8 cellular contexts compared by ENCODE assay signal in the genomic region with DNA sequence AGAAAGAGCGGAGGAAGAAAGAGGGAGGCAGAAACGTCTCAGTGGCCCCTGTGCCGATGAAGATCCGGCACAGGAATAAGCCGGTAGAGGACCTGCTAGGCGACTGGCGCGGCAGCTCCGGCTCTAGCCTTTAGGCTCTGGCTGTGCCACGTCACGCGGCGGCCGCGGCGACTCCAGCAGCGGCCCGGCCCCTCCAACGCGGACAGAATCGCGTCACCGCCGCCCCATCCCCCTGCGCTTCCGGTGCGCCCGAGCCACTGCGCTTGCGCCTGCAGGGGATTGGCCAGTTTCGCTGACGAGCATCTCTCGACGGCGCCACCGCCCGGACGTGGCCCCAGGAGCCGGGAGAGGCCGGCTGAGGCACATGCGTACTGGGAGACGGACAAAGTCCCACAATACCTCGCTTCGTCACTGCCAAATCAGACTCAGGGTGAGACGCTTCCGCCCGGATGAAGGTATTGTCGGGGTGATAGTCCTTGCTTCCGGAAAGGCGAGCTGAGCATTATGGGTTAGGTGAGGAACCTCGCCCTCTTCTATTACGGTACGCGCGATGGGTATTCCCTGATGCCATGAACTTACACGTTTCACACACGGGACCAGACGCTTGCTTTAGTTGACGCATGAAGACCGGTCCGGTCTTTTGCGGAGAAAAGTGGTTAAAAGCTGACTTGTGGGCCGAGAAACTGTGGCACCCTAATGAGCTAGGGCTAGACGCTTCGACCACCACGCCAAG. TPM values are rescaled to one million over a fixed set of nuclear protein-coding genes. Genes with fewer than 3 reads are reported as not detected.
A peak's percentile ranks its signal among the peaks of the same experiment; 100 is the strongest.
DNase-seq lines count a peak whose midpoint lies in the region; ATAC-seq, FAIRE-seq and TF ChIP-seq lines count a peak whose summit lies in the region.

A gene (minus strand): TSS at position 105 of the 733 bp plus-strand sequence. CDS start 204 bp downstream, outside the sequence.

- FAIRE-seq in urothelium cell line (lab: Jason Lieb, UNC): peak; percentile 91

- DNase-seq in NCI-H1930 (lab: John Stamatoyannopoulos, UW) (peak; percentile 94), ascending aorta (ENCODE audit: low spot score in 2 of 2) (peak; percentile 99 to 100), right atrium auricular region (ENCODE audit: low spot score) (peak; percentile 99), psoas muscle (peak; percentile 99 to 100), urothelium cell line (ENCODE audit: low spot score) (peak; percentile 99)
- DNase-seq in T-helper 2 cell treated with Interferon-gamma antibody and Interleukin-4, amounts not matched to agents 5 μg/mL and 100 μg/mL, for 36 hours (ENCODE audit: low spot score): peak; percentile 100

- H3K36me3 Mint-ChIP-seq in T-helper 2 cell treated with Interferon-gamma antibody and Interleukin-4, amounts not matched to agents 5 μg/mL and 100 μg/mL, for 36 hours (ENCODE audit: low read depth): peaks cover 26% of the 10 kb centered on the region

- intact Hi-C loops in ascending aorta (cut with DNase I) (loop anchor here (1.0 to 5.0 kb wide), 7 partner anchors 95 to 915 kb away; a partner anchor contains a TSS), psoas muscle (cut with DNase I) (loop anchor here (2.0 to 10.0 kb wide), 4 partner anchors 40 to 97 kb away; a partner anchor contains a TSS)

- H3K4me3 ChIP-seq in ascending aorta (peak within 1 kb of the TSS; percentile 80 to 95), right atrium auricular region (peak within 1 kb of the TSS; percentile 86 to 97), psoas muscle (peak within 1 kb of the TSS; percentile 93)

- TF ChIP-seq CTCF in ascending aorta (IDR thresholded peaks at IDR 0.05) (peak in 1 of 3 experiments; percentile 27), right atrium auricular region (IDR thresholded peaks at IDR 0.05) (no peak), psoas muscle (IDR thresholded peaks at IDR 0.05) (peak; percentile 10)

- H3K4me3 Mint-ChIP-seq in T-helper 2 cell treated with Interferon-gamma antibody and Interleukin-4, amounts not matched to agents 5 μg/mL and 100 μg/mL, for 36 hours: peak within 1 kb of the TSS; percentile 99

- no peaks in the 10 kb centered on the region for H3K9me3 Mint-ChIP-seq in T-helper 2 cell treated with Interferon-gamma antibody and Interleukin-4, amounts not matched to agents 5 μg/mL and 100 μg/mL, for 36 hours

- H3K27ac ChIP-seq in ascending aorta (peak within 1 kb of the TSS; percentile 96 to 99), right atrium auricular region (peak within 1 kb of the TSS; percentile 98 to 100), psoas muscle (peak within 1 kb of the TSS; percentile 98)

- ATAC-seq in GM18502 (IDR thresholded peaks at IDR 0.05; ENCODE audit: poor library complexity, unreplicated experiment) (peak; percentile 92), HG02970 (IDR thresholded peaks at IDR 0.05; ENCODE audit: low FRiP score, unreplicated experiment) (peak; percentile 94), psoas muscle (peak; percentile 91 to 94 (median 92))

- no peaks in the 10 kb centered on the region for H3K27me3 Mint-ChIP-seq in T-helper 2 cell treated with Interferon-gamma antibody and Interleukin-4, amounts not matched to agents 5 μg/mL and 100 μg/mL, for 36 hours (ENCODE audit: low read depth)

- WGBS in psoas muscle, 3 donors: 0% methylated on average over 53 to 66 of the region's 66 CpGs

- H3K27me3 ChIP-seq in ascending aorta (no peaks in the 10 kb centered on the region), right atrium auricular region (no peaks in the 10 kb centered on the region), psoas muscle (ENCODE audit: insufficient read depth in 3 of 3, low read length in 2 of 3) (no peaks in the 10 kb centered on the region)

- peak within 1 kb of the TSS; percentile 99 for H3K27ac Mint-ChIP-seq in T-helper 2 cell treated with Interferon-gamma antibody and Interleukin-4, amounts not matched to agents 5 μg/mL and 100 μg/mL, for 36 hours

- H3K4me1 ChIP-seq in ascending aorta: peaks cover 0 to 28% of the 10 kb centered on the region in 2 donors
- peaks cover 0 to 52% of the 10 kb centered on the region in 2 donors for H3K4me1 ChIP-seq in right atrium auricular region
- peaks cover 45% of the 10 kb centered on the region for H3K4me1 ChIP-seq in psoas muscle

- H3K9me3 ChIP-seq in ascending aorta: no peaks in the 10 kb centered on the region
- no peaks in the 10 kb centered on the region for H3K9me3 ChIP-seq in right atrium auricular region
- H3K9me3 ChIP-seq in psoas muscle: no peaks in the 10 kb centered on the region

- peaks cover 33% of the 10 kb centered on the region for H3K4me1 Mint-ChIP-seq in T-helper 2 cell treated with Interferon-gamma antibody and Interleukin-4, amounts not matched to agents 5 μg/mL and 100 μg/mL, for 36 hours (ENCODE audit: low read depth)

- H3K36me3 ChIP-seq in ascending aorta: no peaks in the 10 kb centered on the region
- no peaks in the 10 kb centered on the region for H3K36me3 ChIP-seq in right atrium auricular region
- peaks cover 0 to 8% of the 10 kb centered on the region in 2 donors for H3K36me3 ChIP-seq in psoas muscle (ENCODE audit: insufficient read depth in 1 of 2, low read depth in 1 of 2)

RNA-seq across cellular contexts. Expression of the gene that starts here (rescaled TPM):
- total RNA-seq in ascending aorta (50.0 TPM), right atrium auricular region (10 to 100 TPM; 92.5 to 95.7 TPM), psoas muscle (10 to 100 TPM; 37.7 to 76.7 (median 44.7) TPM)
- 100 to 1,000 TPM in 1 of 3 donors, 10 to 100 TPM in 2; 54.3 to 127 (median 96.1) TPM for polyA plus RNA-seq in psoas muscle

Comparison
In these comparisons a context has a peak if more than half of its experiments do, and no peak if none do; other contexts are left out.
1. Peak in every context shown above with its lines: DNase-seq, ATAC-seq, H3K4me3 ChIP-seq and H3K27ac ChIP-seq.